Comparison of ENCODE assay signal across 8 cellular contexts in the genomic region with DNA sequence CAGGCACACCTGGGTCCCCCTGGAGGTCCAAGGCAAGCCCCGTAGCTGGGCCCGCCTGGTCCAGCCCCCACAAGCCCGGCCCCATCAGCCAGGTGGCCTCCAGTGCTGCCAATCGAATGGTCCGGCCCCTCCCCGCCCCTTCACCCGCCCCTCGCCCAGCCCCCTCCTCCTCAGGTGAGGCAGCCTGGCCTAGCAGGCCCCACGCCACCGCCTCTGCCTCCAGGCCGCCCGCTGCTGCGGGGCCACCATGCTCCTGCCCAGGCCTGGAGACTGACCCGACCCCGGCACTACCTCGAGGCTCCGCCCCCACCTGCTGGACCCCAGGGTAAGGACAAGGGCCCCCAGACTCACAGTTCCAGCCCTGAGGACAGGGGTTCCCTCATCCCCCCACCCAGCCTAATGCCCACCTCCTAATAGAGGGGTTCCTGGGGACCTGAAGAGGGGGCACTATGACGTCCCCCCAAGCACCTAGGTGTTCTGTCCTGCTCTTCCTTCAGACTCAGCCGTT. TPM values are rescaled to one million over a fixed set of nuclear protein-coding genes. Genes with fewer than 3 reads are reported as not detected.
A peak's percentile ranks its signal among the peaks of the same experiment; 100 is the strongest.
DNase-seq lines count a peak whose midpoint lies in the region; ATAC-seq and TF ChIP-seq lines count a peak whose summit lies in the region.

A gene (plus strand): TSS at position 174 of the 508 bp plus-strand sequence. CDS start 786 bp downstream, outside the sequence.

- no peaks in the 10 kb centered on the region for H4K20me1 ChIP-seq in BLaER1
- H4K20me1 ChIP-seq in PC-3 (ENCODE audit: low read length), result no peaks in the 10 kb centered on the region
- no peaks in the 10 kb centered on the region for H4K20me1 ChIP-seq in fibroblast of lung (ENCODE audit: control insufficient read depth, extremely low read depth, insufficient read depth, low read length)
- no peaks in the 10 kb centered on the region for H4K20me1 ChIP-seq in neural progenitor cell (ENCODE audit: low read depth)

- no peak for DNase-seq in PC-3
- no peak for DNase-seq in fibroblast of lung (ENCODE audit: low read depth in 2 of 2)
- DNase-seq in neural progenitor cell (ENCODE audit: low spot score), result peak; percentile 37
- no peak for DNase-seq in activated gamma-delta T cell treated with Interleukin-2 at 50 U/mL for 16 hours
- no peak for DNase-seq in amygdala (lab: John Stamatoyannopoulos, UW)

- no peak for TF ChIP-seq CTCF in PC-3 (conservative IDR thresholded peaks at IDR 0.05; ENCODE audit: low read depth, low read length)
- no peak for TF ChIP-seq CTCF in fibroblast of lung (conservative IDR thresholded peaks at IDR 0.05 in 1 of 2, IDR thresholded peaks at IDR 0.05 in 1 of 2; ENCODE audit: low read depth in 1 of 2, low read length in 2 of 2)
- TF ChIP-seq CTCF in neural progenitor cell (IDR thresholded peaks at IDR 0.05), result no peak

- H3K27ac ChIP-seq in BLaER1, result peak within 1 kb of the TSS; percentile 93
- H3K27ac ChIP-seq in PC-3 (ENCODE audit: low read length), result no peak within 1 kb of the TSS
- no peak within 1 kb of the TSS for H3K27ac ChIP-seq in fibroblast of lung (ENCODE audit: insufficient read depth, low read length)
- H3K27ac ChIP-seq in neural progenitor cell, result no peak within 1 kb of the TSS

- H3K4me3 ChIP-seq in BLaER1, result peak within 1 kb of the TSS; percentile 61
- H3K4me3 ChIP-seq in PC-3 (ENCODE audit: low read length), result peak within 1 kb of the TSS; percentile 44; the same call in 1 of the 2 replicates
- no peak within 1 kb of the TSS for H3K4me3 ChIP-seq in fibroblast of lung (replicated peaks in 1 of 4; ENCODE audit: control extremely low read depth in 1 of 4, insufficient read depth in 1 of 4, low read depth in 3 of 4, low read length in 4 of 4)
- H3K4me3 ChIP-seq in neural progenitor cell, result peak within 1 kb of the TSS; percentile 36

- peak within 1 kb of the TSS; percentile 98 for H3K4me2 ChIP-seq in BLaER1
- peak within 1 kb of the TSS; percentile 69 for H3K4me2 ChIP-seq in PC-3 (ENCODE audit: low read length)
- H3K4me2 ChIP-seq in fibroblast of lung (ENCODE audit: extremely low read depth, insufficient read depth, low read length), result peak within 1 kb of the TSS; percentile 40
- H3K4me2 ChIP-seq in neural progenitor cell, result peak within 1 kb of the TSS; percentile 81

- H2AFZ ChIP-seq in PC-3 (ENCODE audit: low read length) (peak within 1 kb of the TSS; percentile 61), fibroblast of lung (ENCODE audit: low read length) (peak within 1 kb of the TSS; percentile 2), neural progenitor cell (replicated peaks) (peak within 1 kb of the TSS; percentile 87)

- H3K79me2 ChIP-seq in PC-3 (ENCODE audit: low read length), result no peaks in the 10 kb centered on the region
- H3K79me2 ChIP-seq in fibroblast of lung (ENCODE audit: control insufficient read depth, insufficient read depth, low read length), result no peaks in the 10 kb centered on the region
- H3K79me2 ChIP-seq in neural progenitor cell (ENCODE audit: low read depth), result no peaks in the 10 kb centered on the region

- no peaks in the 10 kb centered on the region for H3K9me3 ChIP-seq in BLaER1
- H3K9me3 ChIP-seq in PC-3 (ENCODE audit: low read length), result no peaks in the 10 kb centered on the region
- H3K9me3 ChIP-seq in fibroblast of lung (ENCODE audit: control insufficient read depth, insufficient read depth, low read depth, low read length), result no peaks in the 10 kb centered on the region
- no peaks in the 10 kb centered on the region for H3K9me3 ChIP-seq in neural progenitor cell (ENCODE audit: low read depth)

- peaks cover 7% of the 10 kb centered on the region for H3K27me3 Mint-ChIP-seq in neural progenitor cell (ENCODE audit: insufficient read depth, low read depth)

- no peak within 1 kb of the TSS for H3K27ac Mint-ChIP-seq in neural progenitor cell

- no peaks in the 10 kb centered on the region for H3K9me2 ChIP-seq in PC-3 (replicated peaks; ENCODE audit: low read length)

- no peak for ATAC-seq in PC-3
- ATAC-seq in GM21390 (IDR thresholded peaks at IDR 0.05; ENCODE audit: unreplicated experiment), result no peak
- ATAC-seq in GM21723 (IDR thresholded peaks at IDR 0.05; ENCODE audit: unreplicated experiment), result no peak

- CTCF ChIA-PET in PC-3 (lab: Charles Lee), result no interaction called here

- no peak within 1 kb of the TSS for H3K4me3 Mint-ChIP-seq in neural progenitor cell

- no peaks in the 10 kb centered on the region for H3F3A ChIP-seq in PC-3 (ENCODE audit: low read length, unreplicated experiment)
- H3F3A ChIP-seq in neural progenitor cell (ENCODE audit: low read depth), result no peaks in the 10 kb centered on the region

- no peaks in the 10 kb centered on the region for H3K9me3 Mint-ChIP-seq in neural progenitor cell

- H3K9ac ChIP-seq in BLaER1 (peak within 1 kb of the TSS; percentile 69), PC-3 (ENCODE audit: low read length) (no peak within 1 kb of the TSS), fibroblast of lung (ENCODE audit: insufficient read depth, low read length) (no peak within 1 kb of the TSS), neural progenitor cell (no peak within 1 kb of the TSS)

- H3K36me3 ChIP-seq in BLaER1 (no peaks in the 10 kb centered on the region), PC-3 (ENCODE audit: low read depth, low read length) (no peaks in the 10 kb centered on the region), fibroblast of lung (ENCODE audit: control insufficient read depth, insufficient read depth, low read length) (no peaks in the 10 kb centered on the region), neural progenitor cell (no peaks in the 10 kb centered on the region)

- intact Hi-C loops in PC-3 (cut with micrococcal nuclease), result no loop called here

- H3K36me3 Mint-ChIP-seq in neural progenitor cell, result no peaks in the 10 kb centered on the region

- H3K4me1 Mint-ChIP-seq in neural progenitor cell, result peaks cover 19% of the 10 kb centered on the region

- POLR2A ChIA-PET in PC-3 (lab: Charles Lee; ENCODE audit: unreplicated experiment), result no interaction called here

- BruUV-seq in PC-3 (replicated peaks; lab: Mats Ljungman, UMichigan), result no TSS peak

- H3K27me3 ChIP-seq in BLaER1 (no peaks in the 10 kb centered on the region), PC-3 (ENCODE audit: low read length) (no peaks in the 10 kb centered on the region), fibroblast of lung (ENCODE audit: control insufficient read depth, insufficient read depth, low read length) (no peaks in the 10 kb centered on the region), neural progenitor cell (no peaks in the 10 kb centered on the region)

- peaks cover 100% of the 10 kb centered on the region for H3K4me1 ChIP-seq in BLaER1
- H3K4me1 ChIP-seq in PC-3 (ENCODE audit: insufficient read depth, low read length), result peaks cover 9% of the 10 kb centered on the region; the same call in 1 of the 2 replicates
- peaks cover 6% of the 10 kb centered on the region for H3K4me1 ChIP-seq in fibroblast of lung (ENCODE audit: control insufficient read depth, extremely low read depth, insufficient read depth, low read length)
- peaks cover 14% of the 10 kb centered on the region for H3K4me1 ChIP-seq in neural progenitor cell

RNA-seq across cellular contexts. Expression of the gene that starts here (rescaled TPM):
- total RNA-seq in PC-3 (2014; rRNA removed), result 0.18 TPM in 1 of 2 replicates, not detected in the other
- total RNA-seq in fibroblast of lung, result 0.33 and 0.51 TPM in 2 replicates
- not detected in 2 replicates for polyA plus RNA-seq in fibroblast of lung
- polyA plus RNA-seq in fibroblast of lung (2012), result 0.14 TPM in 1 of 2 replicates, not detected in the other
- 0.67 TPM in 1 of 2 replicates, not detected in the other for polyA minus RNA-seq in fibroblast of lung (ENCODE audit: low replicate concordance)
- 0.30 and 2.2 TPM in 2 replicates for total RNA-seq in neural progenitor cell (ENCODE audit: low replicate concordance)

Comparison
In these comparisons a context has a peak if more than half of its experiments do, and no peak if none do; other contexts are left out.
1. H3K4me2 ChIP-seq: peak in every context shown above with its lines; median percentile 98 in BLaER1; 81 in neural progenitor cell; 69 in PC-3; 40 in fibroblast of lung.
2. H3K4me3 ChIP-seq: peak in BLaER1 (single experiment), PC-3 (single experiment) and neural progenitor cell (single experiment); none in fibroblast of lung (0 of 4).
3. H2AFZ ChIP-seq: peak in every context shown above with its lines; median percentile 87 in neural progenitor cell; 61 in PC-3; 2 in fibroblast of lung.